In genomic region chr17:82061047-82061925, GRCh38 we compare ENCODE assay signal across 22 cellular contexts. TPM values are rescaled to one million over a fixed set of nuclear protein-coding genes. Genes with fewer than 3 reads are reported as not detected.
"Had no signal": no experiment of that assay in that cellular context is flagged by ENCODE, and none has a peak within 500 bp of the region (broad histone marks: within the 10 kb centered on the region; RNA-seq: fewer than 3 reads in every experiment).

No MANE protein-coding gene starts in this region.

- H3K36me3 Mint-ChIP-seq: immature natural killer cell, naive B cell had no signal

- H3K9me3 Mint-ChIP-seq: activated CD4-positive, alpha-beta memory T cell treated with anti-CD3 and anti-CD28 coated beads for 36 hours; activated naive CD8-positive, alpha-beta T cell treated with anti-CD3 and anti-CD28 coated beads for 36 hours; activated T-helper 17 cell treated with anti-CD3 and anti-CD28 coated beads, Interleukin-2, amount 50 U/mL, for 72 hours; effector memory CD8-positive, alpha-beta T cell; immature natural killer cell; naive B cell; neural progenitor cell; stimulated activated naive CD8-positive, alpha-beta T cell treated with anti-CD3 and anti-CD28 coated beads, Interleukin-15, Interleukin-2, amounts not matched to agents 100 ng/mL and 50 ng/mL, for 24 hours; WTC11 had no signal

- H3K4me1 Mint-ChIP-seq: activated T-helper 17 cell treated with anti-CD3 and anti-CD28 coated beads, Interleukin-2, amount 50 U/mL, for 72 hours had no signal

- H3K27ac Mint-ChIP-seq: activated CD4-positive, alpha-beta memory T cell treated with anti-CD3 and anti-CD28 coated beads for 36 hours; activated CD4-positive, alpha-beta T cell treated with anti-CD3 and anti-CD28 coated beads for 36 hours; activated naive CD8-positive, alpha-beta T cell treated with anti-CD3 and anti-CD28 coated beads for 36 hours; activated T-helper 17 cell treated with anti-CD3 and anti-CD28 coated beads, Interleukin-2, amount 50 U/mL, for 72 hours; immature natural killer cell; neural progenitor cell; stimulated activated naive CD8-positive, alpha-beta T cell treated with anti-CD3 and anti-CD28 coated beads, Interleukin-15, Interleukin-2, amounts not matched to agents 100 ng/mL and 50 ng/mL, for 24 hours; WTC11 had no signal

- H3K27me3 Mint-ChIP-seq: activated CD4-positive, alpha-beta memory T cell treated with anti-CD3 and anti-CD28 coated beads for 36 hours; activated CD4-positive, alpha-beta T cell treated with anti-CD3 and anti-CD28 coated beads for 36 hours; activated naive CD8-positive, alpha-beta T cell treated with anti-CD3 and anti-CD28 coated beads for 36 hours; activated T-helper 17 cell treated with anti-CD3 and anti-CD28 coated beads, Interleukin-2, amount 50 U/mL, for 72 hours; effector memory CD8-positive, alpha-beta T cell; naive B cell; stimulated activated naive CD8-positive, alpha-beta T cell treated with anti-CD3 and anti-CD28 coated beads, Interleukin-15, Interleukin-2, amounts not matched to agents 100 ng/mL and 50 ng/mL, for 24 hours had no signal

- FAIRE-seq: pancreas had no signal

- H2AFZ ChIP-seq: neural progenitor cell had no signal

- H3K9me3 ChIP-seq: esophagus squamous epithelium, mucosa of descending colon, pancreas, thoracic aorta, upper lobe of right lung had no signal

- DNase-seq: activated CD4-positive, alpha-beta memory T cell treated with anti-CD3 and anti-CD28 coated beads for 36 hours; activated CD4-positive, alpha-beta T cell treated with anti-CD3 and anti-CD28 coated beads for 36 hours; activated naive CD4-positive, alpha-beta T cell; activated naive CD8-positive, alpha-beta T cell treated with anti-CD3 and anti-CD28 coated beads for 36 hours; activated T-cell treated with anti-CD3 and anti-CD28 coated beads for 4 hours; amniotic stem cell; effector memory CD8-positive, alpha-beta T cell; esophagus squamous epithelium; immature natural killer cell; mesenchymal stem cell; naive B cell; stimulated activated CD4-positive, alpha-beta T cell treated with anti-CD3 and anti-CD28 coated beads, Interleukin-1b, Interleukin-23, amount 100 ng/mL, for 48 hours; T-helper 2 cell; upper lobe of right lung had no signal

- H3K9ac ChIP-seq: neural progenitor cell had no signal

- H3K27me3 ChIP-seq: cardiac muscle cell, esophagus squamous epithelium, neural progenitor cell, pancreas, upper lobe of right lung had no signal

- H3K36me3 ChIP-seq: neural progenitor cell had no signal

- H3K4me2 ChIP-seq: neural progenitor cell had no signal

- H3K4me3 Mint-ChIP-seq: activated CD4-positive, alpha-beta memory T cell treated with anti-CD3 and anti-CD28 coated beads for 36 hours; activated CD4-positive, alpha-beta T cell treated with anti-CD3 and anti-CD28 coated beads for 36 hours; activated naive CD8-positive, alpha-beta T cell treated with anti-CD3 and anti-CD28 coated beads for 36 hours; activated T-helper 17 cell treated with anti-CD3 and anti-CD28 coated beads, Interleukin-2, amount 50 U/mL, for 72 hours; effector memory CD8-positive, alpha-beta T cell; immature natural killer cell; naive B cell; neural progenitor cell; stimulated activated naive CD8-positive, alpha-beta T cell treated with anti-CD3 and anti-CD28 coated beads, Interleukin-15, Interleukin-2, amounts not matched to agents 100 ng/mL and 50 ng/mL, for 24 hours; WTC11 had no signal

- H3K4me3 ChIP-seq: cardiac muscle cell, esophagus squamous epithelium, mucosa of descending colon, neural progenitor cell, pancreas, thoracic aorta, upper lobe of right lung had no signal

- ATAC-seq: activated CD4-positive, alpha-beta T cell treated with anti-CD3 and anti-CD28 coated beads for 36 hours; activated T-helper 17 cell treated with anti-CD3 and anti-CD28 coated beads, Interleukin-2, amount 50 U/mL, for 72 hours; effector memory CD8-positive, alpha-beta T cell; mucosa of descending colon; pancreas; upper lobe of right lung; WTC11 had no signal

- H3K27ac ChIP-seq: cardiac muscle cell, esophagus squamous epithelium, neural progenitor cell, pancreas, thoracic aorta, upper lobe of right lung had no signal

RNA-seq across cellular contexts. Expression of gene RAC3, which starts 29.8 kb away (rescaled TPM):
- polyA plus RNA-seq: immature natural killer cell had no signal
